29 cellular contexts compared by ENCODE assay signal in the genomic region with DNA sequence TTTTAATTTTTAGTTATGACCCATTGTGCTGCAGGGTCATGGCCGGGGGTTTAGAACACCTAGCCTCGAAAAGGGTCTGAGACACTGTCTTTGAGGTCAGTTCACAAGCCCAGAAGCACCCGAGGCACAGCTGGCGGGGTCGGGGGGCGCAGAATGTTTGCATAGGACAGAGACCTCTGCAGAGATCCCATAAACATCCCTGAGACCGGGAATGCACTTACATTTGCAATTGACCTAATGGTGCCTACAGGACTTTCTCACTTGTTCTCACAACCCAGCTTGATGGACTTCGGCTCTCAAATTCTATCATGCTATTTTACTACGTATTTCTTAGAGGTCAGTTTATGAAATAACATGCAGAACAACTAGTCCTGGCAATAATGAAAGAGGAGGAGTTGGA. TPM values are rescaled to one million over a fixed set of nuclear protein-coding genes. Genes with fewer than 3 reads are reported as not detected.
DNase-seq lines count a peak whose midpoint lies in the region; ATAC-seq and TF ChIP-seq lines count a peak whose summit lies in the region.
"Had no signal": no experiment of that assay in that cellular context is flagged by ENCODE, and none has a peak within 500 bp of the region (broad histone marks: within the 10 kb centered on the region; RNA-seq: fewer than 3 reads in every experiment).

No MANE protein-coding gene starts in this region.

- no peak for TF ChIP-seq POLR2A in esophagus muscularis mucosa (IDR thresholded peaks at IDR 0.05; ENCODE audit: low read depth)

- no peaks in the 10 kb centered on the region for H3K27me3 ChIP-seq in heart right ventricle
- H3K27me3 ChIP-seq in esophagus muscularis mucosa: no peaks in the 10 kb centered on the region
- no peaks in the 10 kb centered on the region for H3K27me3 ChIP-seq in thoracic aorta (replicated peaks; ENCODE audit: insufficient read depth)
- H3K27me3 ChIP-seq: ovary had no signal

- intact Hi-C loops in heart right ventricle (cut with DNase I): no loop called here
- intact Hi-C loops in Right ventricle myocardium superior (cut with DNase I): no loop called here
- intact Hi-C loops in esophagus muscularis mucosa (cut with DNase I): no loop called here

- H3K9me3 Mint-ChIP-seq in osteocyte (ENCODE audit: unreplicated experiment): peaks cover 10% of the 10 kb centered on the region
- H3K9me3 Mint-ChIP-seq in stimulated activated memory B cell treated with anti-CD40 and anti-IgM and Interleukin-4, amounts not matched to agents 10 μg/mL and 1 μg/mL and 100 μg/mL, for 72 hours: peaks cover 11% of the 10 kb centered on the region

- peaks cover 0 to 14% (median 0%) of the 10 kb centered on the region in 9 donors for H3K4me1 ChIP-seq in heart right ventricle
- peaks cover 0 to 31% (median 24%) of the 10 kb centered on the region in 4 donors for H3K4me1 ChIP-seq in esophagus muscularis mucosa
- H3K4me1 ChIP-seq in thoracic aorta (ENCODE audit: control insufficient read depth in 1 of 2, low read depth in 2 of 2): peaks cover 13 to 32% of the 10 kb centered on the region in 2 donors
- H3K4me1 ChIP-seq: A549 had no signal

- ATAC-seq in heart right ventricle: no peak
- no peak for ATAC-seq in Right ventricle myocardium superior (ENCODE audit: poor library complexity)
- no peak for ATAC-seq in thoracic aorta (ENCODE audit: insufficient number of reproducible peaks, low FRiP score, low read depth)
- no peak for ATAC-seq in stimulated activated memory B cell treated with anti-CD40 and anti-IgM and Interleukin-4, amounts not matched to agents 10 μg/mL and 1 μg/mL and 100 μg/mL, for 72 hours
- no peak for ATAC-seq in HG03196 (IDR thresholded peaks at IDR 0.05; ENCODE audit: unreplicated experiment)
- ATAC-seq: A549; activated CD8-positive, alpha-beta T cell treated with anti-CD3 and anti-CD28 coated beads for 36 hours; CD8-positive, alpha-beta T cell; effector memory CD8-positive, alpha-beta T cell; HCT116; left colon; SK-N-SH treated with all-trans-retinoic acid at 6 μM for 48 hours had no signal

- TF ChIP-seq EP300 in esophagus muscularis mucosa (IDR thresholded peaks at IDR 0.05): no peak

- no peak overlapping the region for H3K4me3 Mint-ChIP-seq in osteocyte (ENCODE audit: unreplicated experiment)
- H3K4me3 Mint-ChIP-seq in stimulated activated memory B cell treated with anti-CD40 and anti-IgM and Interleukin-4, amounts not matched to agents 10 μg/mL and 1 μg/mL and 100 μg/mL, for 72 hours: no peak overlapping the region
- H3K4me3 Mint-ChIP-seq: activated CD8-positive, alpha-beta T cell treated with anti-CD3 and anti-CD28 coated beads for 36 hours; CD8-positive, alpha-beta T cell; effector memory CD8-positive, alpha-beta T cell had no signal

- no peak for DNase-seq in heart right ventricle
- no peak for DNase-seq in Right ventricle myocardium superior
- peak; percentile 60 for DNase-seq in esophagus muscularis mucosa (ENCODE audit: extremely low spot score)
- DNase-seq in osteocyte (ENCODE audit: extremely low spot score, unreplicated experiment): peak; percentile 44
- no peak for DNase-seq in thoracic aorta (ENCODE audit: low spot score)
- no peak for DNase-seq in NOMO-1 treated with DMSO at 0.1 percent for 48 hours (lab: John Stamatoyannopoulos, UW; ENCODE audit: unreplicated experiment)
- DNase-seq: activated CD4-positive, alpha-beta T cell treated with anti-CD3 and anti-CD28 coated beads for 1 hour; activated CD8-positive, alpha-beta T cell treated with anti-CD3 and anti-CD28 coated beads for 36 hours; activated effector memory CD4-positive, alpha-beta T cell treated with anti-CD3 and anti-CD28 coated beads, Interleukin-2, amount 50 U/mL, for 16 hours; activated T-cell treated with anti-CD3 and anti-CD28 coated beads for 4 hours; AML-193; CD8-positive, alpha-beta T cell; effector memory CD8-positive, alpha-beta T cell; EL; erythroblast; Kasumi-1; left colon; MV-4-11; NCI-H1694; stimulated activated naive CD4-positive, alpha-beta T cell; T-helper 2 cell; trophoblast cell had no signal

- TF ChIP-seq CTCF in heart right ventricle (IDR thresholded peaks at IDR 0.05) (no peak), esophagus muscularis mucosa (IDR thresholded peaks at IDR 0.05) (no peak), osteocyte (IDR thresholded peaks at IDR 0.05) (no peak), thoracic aorta (IDR thresholded peaks at IDR 0.05) (no peak)

- WGBS in heart right ventricle, 2 donors: 82 to 85% methylated on average over 9 of the region's 9 CpGs
- 70% methylated on average over 9 of the region's 9 CpGs for WGBS in esophagus muscularis mucosa

- H3K36me3 ChIP-seq in heart right ventricle (no peaks in the 10 kb centered on the region), esophagus muscularis mucosa (no peaks in the 10 kb centered on the region), thoracic aorta (no peaks in the 10 kb centered on the region)
- H3K36me3 ChIP-seq: ovary had no signal

- H3K27ac ChIP-seq in heart right ventricle (peak overlapping the region in 6 of 10 donors; percentile 38 to 76 (median 68)), esophagus muscularis mucosa (replicated peaks in 1 of 4) (peak overlapping the region in 3 of 4 donors; percentile 56 to 71 (median 66)), thoracic aorta (peak overlapping the region; percentile 82 to 84)
- H3K27ac ChIP-seq: A549 had no signal

- H3K4me3 ChIP-seq in heart right ventricle: no peak overlapping the region
- H3K4me3 ChIP-seq in esophagus muscularis mucosa: peak overlapping the region in 1 of 4 donors; percentile 29
- H3K4me3 ChIP-seq in thoracic aorta: no peak overlapping the region
- H3K4me3 ChIP-seq: A549, ovary had no signal

- no peak overlapping the region for H3K27ac Mint-ChIP-seq in osteocyte (ENCODE audit: unreplicated experiment)
- no peak overlapping the region for H3K27ac Mint-ChIP-seq in stimulated activated memory B cell treated with anti-CD40 and anti-IgM and Interleukin-4, amounts not matched to agents 10 μg/mL and 1 μg/mL and 100 μg/mL, for 72 hours
- H3K27ac Mint-ChIP-seq: activated CD8-positive, alpha-beta T cell treated with anti-CD3 and anti-CD28 coated beads for 36 hours; CD8-positive, alpha-beta T cell; effector memory CD8-positive, alpha-beta T cell had no signal

- peaks cover 2% of the 10 kb centered on the region for H3K27me3 Mint-ChIP-seq in osteocyte (ENCODE audit: unreplicated experiment)
- peaks cover 66% of the 10 kb centered on the region for H3K27me3 Mint-ChIP-seq in stimulated activated memory B cell treated with anti-CD40 and anti-IgM and Interleukin-4, amounts not matched to agents 10 μg/mL and 1 μg/mL and 100 μg/mL, for 72 hours

- H3K9me3 ChIP-seq in heart right ventricle: peaks cover 0 to 12% (median 3%) of the 10 kb centered on the region in 11 donors
- H3K9me3 ChIP-seq in esophagus muscularis mucosa: peaks cover 0 to 9% (median 5%) of the 10 kb centered on the region in 4 donors
- peaks cover 4% of the 10 kb centered on the region for H3K9me3 ChIP-seq in thoracic aorta
- H3K9me3 ChIP-seq: A549, ovary had no signal

- H3K36me3 Mint-ChIP-seq in osteocyte (ENCODE audit: unreplicated experiment): no peaks in the 10 kb centered on the region
- no peaks in the 10 kb centered on the region for H3K36me3 Mint-ChIP-seq in stimulated activated memory B cell treated with anti-CD40 and anti-IgM and Interleukin-4, amounts not matched to agents 10 μg/mL and 1 μg/mL and 100 μg/mL, for 72 hours
- H3K36me3 Mint-ChIP-seq: CD8-positive, alpha-beta T cell had no signal

- peaks cover 12% of the 10 kb centered on the region for H3K4me1 Mint-ChIP-seq in osteocyte (ENCODE audit: unreplicated experiment)
- no peaks in the 10 kb centered on the region for H3K4me1 Mint-ChIP-seq in stimulated activated memory B cell treated with anti-CD40 and anti-IgM and Interleukin-4, amounts not matched to agents 10 μg/mL and 1 μg/mL and 100 μg/mL, for 72 hours

RNA-seq across cellular contexts. Expression of a gene that starts 33.5 kb away (rescaled TPM):
- total RNA-seq in heart right ventricle: 1 to 10 TPM; 2.8 to 7.4 (median 4.3) TPM
- 1 to 10 TPM; 3.0 to 3.6 TPM for polyA plus RNA-seq in heart right ventricle
- total RNA-seq in Right ventricle myocardium superior: 3.5 TPM
- total RNA-seq in esophagus muscularis mucosa: 10 to 100 TPM in 3 of 4 donors, 1 to 10 TPM in 1; 8.7 to 19.7 (median 16.8) TPM
- total RNA-seq in osteocyte: 106 and 108 TPM in 2 replicates
- 100 to 1,000 TPM; 103 to 109 TPM for total RNA-seq in thoracic aorta
- total RNA-seq: CD8-positive, alpha-beta T cell; OCI-LY7 had no signal

Comparison
In these comparisons a context has a peak if more than half of its experiments do, and no peak if none do; other contexts are left out.
1. DNase-seq: peak in esophagus muscularis mucosa (single experiment) and osteocyte (single experiment); none in heart right ventricle (0 of 2), Right ventricle myocardium superior (single experiment), thoracic aorta (single experiment) and NOMO-1 treated with DMSO at 0.1 percent for 48 hours (single experiment).
2. Peak in every context shown above with its lines, with median percentiles within 50 percentile points of each other: H3K27ac ChIP-seq.